ENCODE assay signal across 16 cellular contexts in genomic region chr3:53614307-53614706, GRCh38.
A peak's percentile ranks its signal among the peaks of the same experiment; 100 is the strongest.
DNase-seq lines count a peak whose midpoint lies in the region; TF ChIP-seq lines count a peak whose summit lies in the region.
"Had no signal": no experiment of that assay in that cellular context is flagged by ENCODE, and none has a peak within 500 bp of the region (broad histone marks: within the 10 kb centered on the region; RNA-seq: fewer than 3 reads in every experiment).

No MANE protein-coding gene starts in this region.

- no peak overlapping the region for H3K4me3 Mint-ChIP-seq in MCF 10A (ENCODE audit: unreplicated experiment)
- H3K4me3 Mint-ChIP-seq: CD8-positive, alpha-beta T cell; GM23338 had no signal

- no peak overlapping the region for H3K9ac ChIP-seq in OCI-LY3 (ENCODE audit: low read length)
- H3K9ac ChIP-seq in parathyroid adenoma = no peak overlapping the region

- intact Hi-C loops in esophagus muscularis mucosa (cut with DNase I) (no loop called here), MCF 10A (cut with micrococcal nuclease) (no loop called here)

- no peak for TF ChIP-seq EP300 in esophagus muscularis mucosa (IDR thresholded peaks at IDR 0.05)

- no peaks in the 10 kb centered on the region for H4K20me1 ChIP-seq in OCI-LY3 (ENCODE audit: insufficient read depth, low read length)

- H3K79me2 ChIP-seq in OCI-LY3 (ENCODE audit: low read length) = no peaks in the 10 kb centered on the region
- no peaks in the 10 kb centered on the region for H3K79me2 ChIP-seq in parathyroid adenoma

- H3K27ac ChIP-seq in OCI-LY3 (ENCODE audit: low read length) = peak overlapping the region; percentile 16; the same call in 1 of the 2 replicates
- H3K27ac ChIP-seq in esophagus muscularis mucosa (replicated peaks in 1 of 4) = no peak overlapping the region
- no peak overlapping the region for H3K27ac ChIP-seq in parathyroid adenoma
- H3K27ac ChIP-seq: HL-60 had no signal

- no TSS peak for BruUV-seq in MCF 10A (replicated peaks; lab: Mats Ljungman, UMichigan)

- peaks cover 56% of the 10 kb centered on the region for H3K4me1 ChIP-seq in OCI-LY3 (ENCODE audit: low read length)
- H3K4me1 ChIP-seq in esophagus muscularis mucosa = no peaks in the 10 kb centered on the region
- H3K4me1 ChIP-seq in parathyroid adenoma = peaks cover 19% of the 10 kb centered on the region
- H3K4me1 ChIP-seq: BE2C had no signal

- H2AFZ ChIP-seq in OCI-LY3 (ENCODE audit: low read depth, low read length) (no peak overlapping the region), parathyroid adenoma (peak overlapping the region; percentile 23)
- H2AFZ ChIP-seq: GM23338 had no signal

- CTCF ChIA-PET in MCF 10A (lab: Yijun Ruan, JAX) = interaction anchor here (0.6 kb wide), 1 partner anchor 20 kb away, joined by 4 read pairs; no protein-coding TSS in a partner anchor

- H3K27me3 Mint-ChIP-seq in MCF 10A (ENCODE audit: insufficient read depth, unreplicated experiment) = peaks cover 54% of the 10 kb centered on the region

- H3K9me3 Mint-ChIP-seq in MCF 10A (ENCODE audit: unreplicated experiment) = no peaks in the 10 kb centered on the region
- H3K9me3 Mint-ChIP-seq: CD8-positive, alpha-beta T cell; GM23338 had no signal

- H3K27ac Mint-ChIP-seq in MCF 10A (ENCODE audit: low read depth, unreplicated experiment) = no peak overlapping the region
- H3K27ac Mint-ChIP-seq: CD8-positive, alpha-beta T cell; GM23338 had no signal

- H3K36me3 Mint-ChIP-seq in MCF 10A (ENCODE audit: insufficient read depth, unreplicated experiment) = no peaks in the 10 kb centered on the region
- H3K36me3 Mint-ChIP-seq: CD14-positive monocyte; CD8-positive, alpha-beta T cell had no signal

- DNase-seq in esophagus muscularis mucosa (ENCODE audit: extremely low spot score) (peak; percentile 68), retina (no peak), MCF 10A (ENCODE audit: unreplicated experiment) (no peak), cerebellum (ENCODE audit: low spot score) (no peak)
- DNase-seq: ACHN; BE2C; Calu3; CD8-positive, alpha-beta T cell; DMS79 treated with DMSO at 0.1 percent for 48 hours; GF-D8; HCEC 1CT had no signal

- H3K9me3 ChIP-seq in OCI-LY3 (ENCODE audit: insufficient read depth, low read length) (no peaks in the 10 kb centered on the region), esophagus muscularis mucosa (no peaks in the 10 kb centered on the region), parathyroid adenoma (ENCODE audit: control insufficient read depth, low read length) (no peaks in the 10 kb centered on the region)
- H3K9me3 ChIP-seq: BE2C had no signal

- H3K4me2 ChIP-seq in OCI-LY3 (ENCODE audit: low read length) (peak overlapping the region; percentile 48), parathyroid adenoma (ENCODE audit: low read length) (no peak overlapping the region)
- H3K4me2 ChIP-seq: GM23338 had no signal

- H3K36me3 ChIP-seq in OCI-LY3 (replicated peaks; ENCODE audit: low read depth, low read length) = no peaks in the 10 kb centered on the region
- no peaks in the 10 kb centered on the region for H3K36me3 ChIP-seq in esophagus muscularis mucosa
- no peaks in the 10 kb centered on the region for H3K36me3 ChIP-seq in parathyroid adenoma (ENCODE audit: control insufficient read depth, insufficient read depth, low read length)
- H3K36me3 ChIP-seq: BE2C had no signal

- H3K4me3 ChIP-seq in OCI-LY3 (ENCODE audit: low read length) (peak overlapping the region; percentile 6; the same call in 1 of the 2 replicates), esophagus muscularis mucosa (no peak overlapping the region), parathyroid adenoma (ENCODE audit: low read depth, low read length) (no peak overlapping the region)
- H3K4me3 ChIP-seq: GM23338 had no signal

- 92% methylated on average over 5 of the region's 5 CpGs for WGBS in esophagus muscularis mucosa

- H3K27me3 ChIP-seq in OCI-LY3 (ENCODE audit: low read depth, low read length) (peaks cover 15% of the 10 kb centered on the region; the same call in 1 of the 2 replicates), esophagus muscularis mucosa (peaks cover 0 to 8% (median 0%) of the 10 kb centered on the region in 4 donors), parathyroid adenoma (ENCODE audit: control insufficient read depth, insufficient read depth, low read length) (no peaks in the 10 kb centered on the region)
- H3K27me3 ChIP-seq: BE2C had no signal

- H3K4me1 Mint-ChIP-seq in MCF 10A (ENCODE audit: insufficient read depth, unreplicated experiment) = no peaks in the 10 kb centered on the region

- POLR2A ChIA-PET in MCF 10A (lab: Yijun Ruan, JAX) = no interaction called here

- TF ChIP-seq POLR2A in esophagus muscularis mucosa (IDR thresholded peaks at IDR 0.05; ENCODE audit: low read depth) = no peak

- TF ChIP-seq CTCF in OCI-LY3 (IDR thresholded peaks at IDR 0.05; ENCODE audit: low read depth, low read length) = no peak
- TF ChIP-seq CTCF in esophagus muscularis mucosa (IDR thresholded peaks at IDR 0.05) = no peak
- TF ChIP-seq CTCF in parathyroid adenoma (IDR thresholded peaks at IDR 0.05) = no peak
- no peak for TF ChIP-seq CTCF in MCF 10A (IDR thresholded peaks at IDR 0.05; ENCODE audit: unreplicated experiment)
